ENCODE assay signal across 9 cellular contexts in the genomic region with DNA sequence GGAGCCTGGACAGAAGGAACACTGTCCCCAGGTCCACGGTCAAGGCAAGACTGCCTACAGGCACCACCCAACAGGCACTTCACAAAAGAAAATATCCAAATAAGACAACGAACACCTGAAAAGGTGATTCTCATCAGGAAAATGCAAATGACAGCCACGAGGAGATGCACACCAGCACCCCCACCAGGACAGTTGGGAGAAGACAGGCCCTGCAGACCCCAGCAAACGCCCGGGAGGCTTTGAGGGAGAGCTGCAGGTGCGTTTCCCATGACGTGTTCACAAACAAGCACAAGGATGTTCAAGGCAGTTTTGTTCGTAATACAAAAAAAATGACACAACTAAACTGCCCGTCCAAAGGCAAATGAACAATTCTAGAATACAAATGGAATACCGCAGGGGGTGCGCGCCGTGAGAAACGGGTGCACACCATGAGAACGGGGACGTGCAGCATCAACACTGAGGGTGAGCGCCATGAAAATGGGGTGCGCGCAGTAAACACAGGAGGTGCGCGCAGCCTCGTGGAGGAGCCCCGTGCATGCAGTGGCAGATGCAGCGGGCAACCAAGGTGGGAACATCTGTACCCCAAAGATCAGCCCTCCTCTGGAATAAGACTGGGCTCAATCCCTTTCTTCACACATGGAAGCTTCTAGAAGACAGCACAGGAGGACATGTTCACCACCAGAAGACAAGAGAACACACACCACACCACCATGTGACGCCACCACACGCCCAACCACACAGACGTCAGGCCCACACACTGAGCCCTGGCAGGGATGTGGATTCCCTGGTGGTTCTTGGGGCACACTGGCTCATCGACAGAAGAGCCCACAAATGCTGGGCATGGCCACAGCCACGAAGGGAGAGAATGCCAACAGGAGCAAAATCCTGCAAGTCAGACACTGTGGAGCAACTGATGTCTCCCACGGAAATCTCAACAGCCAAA.
A peak's percentile ranks its signal among the peaks of the same experiment; 100 is the strongest.
DNase-seq lines count a peak whose midpoint lies in the region; ATAC-seq, FAIRE-seq and TF ChIP-seq lines count a peak whose summit lies in the region.
"Had no signal": no experiment of that assay in that cellular context is flagged by ENCODE, and none has a peak within 500 bp of the region (broad histone marks: within the 10 kb centered on the region; RNA-seq: fewer than 3 reads in every experiment).

No MANE protein-coding gene starts in this region.

- no peak for FAIRE-seq in pancreas (lab: Jason Lieb, UNC)
- FAIRE-seq: TTC549 had no signal

- H3K36me3 ChIP-seq in pancreas, result peaks cover 0 to 19% (median 7%) of the 10 kb centered on the region in 3 donors

- no peaks in the 10 kb centered on the region for H3K9me3 ChIP-seq in pancreas

- 75% methylated on average over 30 of the region's 30 CpGs for WGBS in pancreas, 2 donors

- DNase-seq in GM10266 (ENCODE audit: extremely low spot score), result no peak
- DNase-seq in dorsolateral prefrontal cortex, result no peak
- DNase-seq in pancreas, result peak in 2 of 6 donors; percentile 32 to 37
- no peak for DNase-seq in islet precursor cell

- intact Hi-C loops in dorsolateral prefrontal cortex (cut with DNase I), result no loop called here
- intact Hi-C loops in pancreas (cut with DNase I), result no loop called here

- H3K27ac ChIP-seq in dorsolateral prefrontal cortex, result peak overlapping the region in 41 of 59 donors; percentile 1 to 90 (median 45)
- H3K27ac ChIP-seq in pancreas, result no peak overlapping the region

- TF ChIP-seq CTCF in GM10266 (IDR thresholded peaks at IDR 0.05; ENCODE audit: control insufficient read depth, insufficient read depth, low read depth, missing control alignments) (peak; percentile 8), dorsolateral prefrontal cortex (IDR thresholded peaks at IDR 0.05 in 54 of 56, conservative IDR thresholded peaks at IDR 0.05 in 2 of 56; ENCODE audit: low read depth in 1 of 56, partially characterized antibody in 56 of 56) (peak in 52 of 56 donors; percentile 19 to 65 (median 47)), pancreas (IDR thresholded peaks at IDR 0.05) (peak in 2 of 4 donors; percentile 20 to 38)

- ATAC-seq in SK-N-SH treated with all-trans-retinoic acid at 6 μM for 48 hours (peak; percentile 43; the same call in 1 of the 3 replicates), pancreas (peak in 3 of 4 donors; percentile 17 to 59 (median 52)), HG03045 (IDR thresholded peaks at IDR 0.05; ENCODE audit: unreplicated experiment) (no peak), GM21526 (IDR thresholded peaks at IDR 0.05; ENCODE audit: low FRiP score, unreplicated experiment) (no peak), HG03196 (IDR thresholded peaks at IDR 0.05; ENCODE audit: unreplicated experiment) (no peak)

- peaks cover 0 to 3% (median 0%) of the 10 kb centered on the region in 3 donors for H3K4me1 ChIP-seq in pancreas

- H3K4me3 ChIP-seq in dorsolateral prefrontal cortex, result no peak overlapping the region
- H3K4me3 ChIP-seq in pancreas, result no peak overlapping the region

- no peaks in the 10 kb centered on the region for H3K27me3 ChIP-seq in dorsolateral prefrontal cortex
- no peaks in the 10 kb centered on the region for H3K27me3 ChIP-seq in pancreas

TF ChIP-seq in SK-N-SH treated with all-trans-retinoic acid at 6 μM for 48 hours, 23 proteins besides CTCF, POLR2A, EP300 and RAD21:
- TF ChIP-seq, protein P1, sequence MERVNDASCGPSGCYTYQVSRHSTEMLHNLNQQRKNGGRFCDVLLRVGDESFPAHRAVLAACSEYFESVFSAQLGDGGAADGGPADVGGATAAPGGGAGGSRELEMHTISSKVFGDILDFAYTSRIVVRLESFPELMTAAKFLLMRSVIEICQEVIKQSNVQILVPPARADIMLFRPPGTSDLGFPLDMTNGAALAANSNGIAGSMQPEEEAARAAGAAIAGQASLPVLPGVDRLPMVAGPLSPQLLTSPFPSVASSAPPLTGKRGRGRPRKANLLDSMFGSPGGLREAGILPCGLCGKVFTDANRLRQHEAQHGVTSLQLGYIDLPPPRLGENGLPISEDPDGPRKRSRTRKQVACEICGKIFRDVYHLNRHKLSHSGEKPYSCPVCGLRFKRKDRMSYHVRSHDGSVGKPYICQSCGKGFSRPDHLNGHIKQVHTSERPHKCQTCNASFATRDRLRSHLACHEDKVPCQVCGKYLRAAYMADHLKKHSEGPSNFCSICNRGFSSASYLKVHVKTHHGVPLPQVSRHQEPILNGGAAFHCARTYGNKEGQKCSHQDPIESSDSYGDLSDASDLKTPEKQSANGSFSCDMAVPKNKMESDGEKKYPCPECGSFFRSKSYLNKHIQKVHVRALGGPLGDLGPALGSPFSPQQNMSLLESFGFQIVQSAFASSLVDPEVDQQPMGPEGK (CRISPR knock-in tag; IDR thresholded peaks at IDR 0.05; ENCODE audit: borderline replicate concordance), result no peak
- TF ChIP-seq BACH2 (CRISPR knock-in tag; IDR thresholded peaks at IDR 0.05; ENCODE audit: borderline replicate concordance), result no peak
- TF ChIP-seq GLIS3 (CRISPR knock-in tag; IDR thresholded peaks at IDR 0.05), result no peak
- no peak for TF ChIP-seq ARNTL (CRISPR knock-in tag; IDR thresholded peaks at IDR 0.05; ENCODE audit: borderline replicate concordance, low read depth)
- no peak for TF ChIP-seq ESRRG (CRISPR knock-in tag; IDR thresholded peaks at IDR 0.05)
- TF ChIP-seq ZNF8 (CRISPR knock-in tag; IDR thresholded peaks at IDR 0.05), result no peak
- TF ChIP-seq, protein P2, sequence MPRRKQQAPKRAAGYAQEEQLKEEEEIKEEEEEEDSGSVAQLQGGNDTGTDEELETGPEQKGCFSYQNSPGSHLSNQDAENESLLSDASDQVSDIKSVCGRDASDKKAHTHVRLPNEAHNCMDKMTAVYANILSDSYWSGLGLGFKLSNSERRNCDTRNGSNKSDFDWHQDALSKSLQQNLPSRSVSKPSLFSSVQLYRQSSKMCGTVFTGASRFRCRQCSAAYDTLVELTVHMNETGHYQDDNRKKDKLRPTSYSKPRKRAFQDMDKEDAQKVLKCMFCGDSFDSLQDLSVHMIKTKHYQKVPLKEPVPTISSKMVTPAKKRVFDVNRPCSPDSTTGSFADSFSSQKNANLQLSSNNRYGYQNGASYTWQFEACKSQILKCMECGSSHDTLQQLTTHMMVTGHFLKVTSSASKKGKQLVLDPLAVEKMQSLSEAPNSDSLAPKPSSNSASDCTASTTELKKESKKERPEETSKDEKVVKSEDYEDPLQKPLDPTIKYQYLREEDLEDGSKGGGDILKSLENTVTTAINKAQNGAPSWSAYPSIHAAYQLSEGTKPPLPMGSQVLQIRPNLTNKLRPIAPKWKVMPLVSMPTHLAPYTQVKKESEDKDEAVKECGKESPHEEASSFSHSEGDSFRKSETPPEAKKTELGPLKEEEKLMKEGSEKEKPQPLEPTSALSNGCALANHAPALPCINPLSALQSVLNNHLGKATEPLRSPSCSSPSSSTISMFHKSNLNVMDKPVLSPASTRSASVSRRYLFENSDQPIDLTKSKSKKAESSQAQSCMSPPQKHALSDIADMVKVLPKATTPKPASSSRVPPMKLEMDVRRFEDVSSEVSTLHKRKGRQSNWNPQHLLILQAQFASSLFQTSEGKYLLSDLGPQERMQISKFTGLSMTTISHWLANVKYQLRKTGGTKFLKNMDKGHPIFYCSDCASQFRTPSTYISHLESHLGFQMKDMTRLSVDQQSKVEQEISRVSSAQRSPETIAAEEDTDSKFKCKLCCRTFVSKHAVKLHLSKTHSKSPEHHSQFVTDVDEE (CRISPR knock-in tag; IDR thresholded peaks at IDR 0.05), result no peak
- TF ChIP-seq, protein P3, sequence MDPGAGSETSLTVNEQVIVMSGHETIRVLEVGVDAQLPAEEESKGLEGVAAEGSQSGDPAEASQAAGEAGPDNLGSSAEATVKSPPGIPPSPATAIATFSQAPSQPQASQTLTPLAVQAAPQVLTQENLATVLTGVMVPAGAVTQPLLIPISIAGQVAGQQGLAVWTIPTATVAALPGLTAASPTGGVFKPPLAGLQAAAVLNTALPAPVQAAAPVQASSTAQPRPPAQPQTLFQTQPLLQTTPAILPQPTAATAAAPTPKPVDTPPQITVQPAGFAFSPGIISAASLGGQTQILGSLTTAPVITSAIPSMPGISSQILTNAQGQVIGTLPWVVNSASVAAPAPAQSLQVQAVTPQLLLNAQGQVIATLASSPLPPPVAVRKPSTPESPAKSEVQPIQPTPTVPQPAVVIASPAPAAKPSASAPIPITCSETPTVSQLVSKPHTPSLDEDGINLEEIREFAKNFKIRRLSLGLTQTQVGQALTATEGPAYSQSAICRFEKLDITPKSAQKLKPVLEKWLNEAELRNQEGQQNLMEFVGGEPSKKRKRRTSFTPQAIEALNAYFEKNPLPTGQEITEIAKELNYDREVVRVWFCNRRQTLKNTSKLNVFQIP (CRISPR knock-in tag; IDR thresholded peaks at IDR 0.05; ENCODE audit: borderline replicate concordance, low read depth), result no peak
- no peak for TF ChIP-seq ZFP30 (CRISPR knock-in tag; IDR thresholded peaks at IDR 0.05)
- TF ChIP-seq, protein P4, sequence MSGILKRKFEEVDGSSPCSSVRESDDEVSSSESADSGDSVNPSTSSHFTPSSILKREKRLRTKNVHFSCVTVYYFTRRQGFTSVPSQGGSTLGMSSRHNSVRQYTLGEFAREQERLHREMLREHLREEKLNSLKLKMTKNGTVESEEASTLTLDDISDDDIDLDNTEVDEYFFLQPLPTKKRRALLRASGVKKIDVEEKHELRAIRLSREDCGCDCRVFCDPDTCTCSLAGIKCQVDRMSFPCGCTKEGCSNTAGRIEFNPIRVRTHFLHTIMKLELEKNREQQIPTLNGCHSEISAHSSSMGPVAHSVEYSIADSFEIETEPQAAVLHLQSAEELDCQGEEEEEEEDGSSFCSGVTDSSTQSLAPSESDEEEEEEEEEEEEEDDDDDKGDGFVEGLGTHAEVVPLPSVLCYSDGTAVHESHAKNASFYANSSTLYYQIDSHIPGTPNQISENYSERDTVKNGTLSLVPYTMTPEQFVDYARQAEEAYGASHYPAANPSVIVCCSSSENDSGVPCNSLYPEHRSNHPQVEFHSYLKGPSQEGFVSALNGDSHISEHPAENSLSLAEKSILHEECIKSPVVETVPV (CRISPR knock-in tag; IDR thresholded peaks at IDR 0.05), result no peak
- TF ChIP-seq TCF4 (CRISPR knock-in tag; IDR thresholded peaks at IDR 0.05; ENCODE audit: borderline replicate concordance), result no peak
- no peak for TF ChIP-seq ISL1 (CRISPR knock-in tag; IDR thresholded peaks at IDR 0.05)
- no peak for TF ChIP-seq PPARA (CRISPR knock-in tag; IDR thresholded peaks at IDR 0.05; ENCODE audit: borderline replicate concordance)

Comparison
In these comparisons a context has a peak if more than half of its experiments do, and no peak if none do; other contexts are left out.
1. ATAC-seq: peak in SK-N-SH treated with all-trans-retinoic acid at 6 μM for 48 hours (single experiment) and pancreas (3 of 4); none in HG03045 (single experiment), GM21526 (single experiment) and HG03196 (single experiment).
2. H3K27ac ChIP-seq: peak in dorsolateral prefrontal cortex (41 of 59); none in pancreas (0 of 4).